ENCODE assay signal across 8 cellular contexts in genomic region chr18:9913526-9914333, GRCh38. TPM values are rescaled to one million over a fixed set of nuclear protein-coding genes. Genes with fewer than 3 reads are reported as not detected.
DNase-seq lines count a peak whose midpoint lies in the region; ATAC-seq and TF ChIP-seq lines count a peak whose summit lies in the region.

TSS of gene VAPA (plus strand) at chr18:9914016. CDS start at chr18:9914257, 241 bp downstream.

- peak in 1 of 4 experiments; percentile 26 for TF ChIP-seq CTCF in prostate gland (IDR thresholded peaks at IDR 0.05)

- H3K4me3 ChIP-seq in prostate gland = peak within 1 kb of the TSS; percentile 88 to 96

- TF ChIP-seq POLR2A in GM18505 (IDR thresholded peaks at IDR 0.05; ENCODE audit: borderline replicate concordance, extremely low read depth, insufficient read depth, insufficient read length) = peak; percentile 83
- TF ChIP-seq POLR2A in prostate gland (IDR thresholded peaks at IDR 0.05) = peak; percentile 96

- peak; percentile 81 for ATAC-seq in GM18505 (IDR thresholded peaks at IDR 0.05; ENCODE audit: unreplicated experiment)
- peak; percentile 87 for ATAC-seq in HG02970 (IDR thresholded peaks at IDR 0.05; ENCODE audit: low FRiP score, unreplicated experiment)
- peak; percentile 96 for ATAC-seq in left ventricle myocardium superior

- under 1% methylated on average over 81 of the region's 87 CpGs for WGBS in prostate gland

- H3K27me3 ChIP-seq in prostate gland (replicated peaks; ENCODE audit: insufficient read depth) = no peaks in the 10 kb centered on the region

- H3K27ac ChIP-seq in angular gyrus (ENCODE audit: low read depth, low read length) (peak within 1 kb of the TSS; percentile 97), prostate gland (peak within 1 kb of the TSS; percentile 99 to 100)

- peaks cover 5% of the 10 kb centered on the region for H3K4me1 ChIP-seq in prostate gland (replicated peaks)

- intact Hi-C loops in left ventricle myocardium superior (cut with micrococcal nuclease) (no loop called here), prostate gland (cut with DNase I) (loop anchor here (2.0 to 10.0 kb wide), 3 partner anchors 59 to 579 kb away; partner anchors contain the start of gene TWSG1)

- DNase-seq in NCI-H187 treated with DMSO at 0.1 percent for 48 hours (lab: John Stamatoyannopoulos, UW) (peak; percentile 65), T-helper 2 cell (peak; percentile 81 to 98 (median 88)), left ventricle myocardium superior (peak; percentile 98), prostate gland (ENCODE audit: low spot score) (peak; percentile 94), ureter (ENCODE audit: low spot score) (peak; percentile 94)

- no peaks in the 10 kb centered on the region for H3K9me3 ChIP-seq in prostate gland

- no peaks in the 10 kb centered on the region for H3K36me3 ChIP-seq in prostate gland

RNA-seq across cellular contexts. Expression of gene VAPA, which starts in this region (rescaled TPM):
- total RNA-seq in left ventricle myocardium superior (205 TPM), prostate gland (100 to 1,000 TPM; 140 to 183 TPM), ureter (249 TPM)

Comparison
In these comparisons a context has a peak if more than half of its experiments do, and no peak if none do; other contexts are left out.
1. Peak in every context shown above with its lines: DNase-seq, ATAC-seq, H3K4me3 ChIP-seq and H3K27ac ChIP-seq.